Comparison of ENCODE assay signal across 8 cellular contexts in genomic region chr1:21782868-21783678, GRCh38. TPM values are rescaled to one million over a fixed set of nuclear protein-coding genes. Genes with fewer than 3 reads are reported as not detected.
DNase-seq lines count a peak whose midpoint lies in the region; ATAC-seq, FAIRE-seq and TF ChIP-seq lines count a peak whose summit lies in the region.

A gene with protein sequence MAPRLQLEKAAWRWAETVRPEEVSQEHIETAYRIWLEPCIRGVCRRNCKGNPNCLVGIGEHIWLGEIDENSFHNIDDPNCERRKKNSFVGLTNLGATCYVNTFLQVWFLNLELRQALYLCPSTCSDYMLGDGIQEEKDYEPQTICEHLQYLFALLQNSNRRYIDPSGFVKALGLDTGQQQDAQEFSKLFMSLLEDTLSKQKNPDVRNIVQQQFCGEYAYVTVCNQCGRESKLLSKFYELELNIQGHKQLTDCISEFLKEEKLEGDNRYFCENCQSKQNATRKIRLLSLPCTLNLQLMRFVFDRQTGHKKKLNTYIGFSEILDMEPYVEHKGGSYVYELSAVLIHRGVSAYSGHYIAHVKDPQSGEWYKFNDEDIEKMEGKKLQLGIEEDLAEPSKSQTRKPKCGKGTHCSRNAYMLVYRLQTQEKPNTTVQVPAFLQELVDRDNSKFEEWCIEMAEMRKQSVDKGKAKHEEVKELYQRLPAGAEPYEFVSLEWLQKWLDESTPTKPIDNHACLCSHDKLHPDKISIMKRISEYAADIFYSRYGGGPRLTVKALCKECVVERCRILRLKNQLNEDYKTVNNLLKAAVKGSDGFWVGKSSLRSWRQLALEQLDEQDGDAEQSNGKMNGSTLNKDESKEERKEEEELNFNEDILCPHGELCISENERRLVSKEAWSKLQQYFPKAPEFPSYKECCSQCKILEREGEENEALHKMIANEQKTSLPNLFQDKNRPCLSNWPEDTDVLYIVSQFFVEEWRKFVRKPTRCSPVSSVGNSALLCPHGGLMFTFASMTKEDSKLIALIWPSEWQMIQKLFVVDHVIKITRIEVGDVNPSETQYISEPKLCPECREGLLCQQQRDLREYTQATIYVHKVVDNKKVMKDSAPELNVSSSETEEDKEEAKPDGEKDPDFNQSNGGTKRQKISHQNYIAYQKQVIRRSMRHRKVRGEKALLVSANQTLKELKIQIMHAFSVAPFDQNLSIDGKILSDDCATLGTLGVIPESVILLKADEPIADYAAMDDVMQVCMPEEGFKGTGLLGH (minus strand): TSS chr1:21783149. CDS start chr1:21782957, 192 bp downstream.

- peaks cover 8% of the 10 kb centered on the region for H3K4me1 ChIP-seq in keratinocyte (ENCODE audit: control insufficient read depth, extremely low read depth, insufficient read depth, low read length)

- H3K9me3 ChIP-seq in keratinocyte (ENCODE audit: control insufficient read depth, low read depth, low read length), result no peaks in the 10 kb centered on the region

- peak; percentile 96 for DNase-seq in AG10803 (ENCODE audit: low read depth)
- peak; percentile 69 for DNase-seq in GM19238 (ENCODE audit: insufficient read length, low spot score)
- DNase-seq in NCI-H510A (lab: John Stamatoyannopoulos, UW), result peak; percentile 93
- peak; percentile 95 for DNase-seq in activated CD4-positive, alpha-beta T cell treated with anti-CD3 and anti-CD28 coated beads for 1 hour
- DNase-seq in cerebellar nuclear complex (lab: John Stamatoyannopoulos, UW), result peak; percentile 80 to 97
- peak; percentile 76 for DNase-seq in keratinocyte (ENCODE audit: low read depth, low spot score)
- peak; percentile 90 to 96 (median 95) for DNase-seq in stimulated activated CD4-positive, alpha-beta T cell treated with anti-CD3 and anti-CD28 coated beads, Interleukin-12 subunit alpha, Interleukin-12 subunit beta, amount 100 ng/mL, for 48 hours (ENCODE audit: low read depth in 2 of 3, low spot score in 1 of 3)

- peaks cover 47% of the 10 kb centered on the region for H3K79me2 ChIP-seq in keratinocyte (ENCODE audit: control insufficient read depth, insufficient read depth, low read length)

- dilution Hi-C loops in keratinocyte (cut with MboI; ENCODE audit: extremely low pct_ligation_motif_present, low sequenced_read_pairs), result no loop called here

- no peak for TF ChIP-seq CTCF in AG10803 (conservative IDR thresholded peaks at IDR 0.05; ENCODE audit: low read length)
- peak in 1 of 3 experiments; percentile 5 for TF ChIP-seq CTCF in keratinocyte (optimal IDR thresholded peaks at IDR 0.05 in 1 of 3, IDR thresholded peaks at IDR 0.05 in 1 of 3, conservative IDR thresholded peaks at IDR 0.05 in 1 of 3; ENCODE audit: extremely low read depth in 1 of 3, insufficient read depth in 2 of 3, low read length in 3 of 3)

- peak; percentile 67 for ATAC-seq in HG03439 (IDR thresholded peaks at IDR 0.05; ENCODE audit: unreplicated experiment)

- H3K27me3 ChIP-seq in keratinocyte (ENCODE audit: control insufficient read depth, extremely low read depth, insufficient read depth, low read length), result no peaks in the 10 kb centered on the region

- H2AFZ ChIP-seq in keratinocyte (ENCODE audit: control insufficient read depth, low read length), result peak within 1 kb of the TSS; percentile 94

- H3K27ac ChIP-seq in keratinocyte (ENCODE audit: control insufficient read depth, insufficient read depth, low read length), result peak within 1 kb of the TSS; percentile 100

- no peaks in the 10 kb centered on the region for H3K9me1 ChIP-seq in keratinocyte (ENCODE audit: control insufficient read depth, extremely low read depth, insufficient read depth, low read length)

- peak; percentile 49 for FAIRE-seq in keratinocyte (lab: Jason Lieb, UNC)

- peak within 1 kb of the TSS; percentile 100 for H3K4me2 ChIP-seq in keratinocyte (ENCODE audit: control insufficient read depth, extremely low read depth, insufficient read depth, low read depth, low read length)

- H3K9ac ChIP-seq in keratinocyte (ENCODE audit: control insufficient read depth, extremely low read depth, insufficient read depth, low read length), result peak within 1 kb of the TSS; percentile 100

- H3K4me3 ChIP-seq in AG10803 (ENCODE audit: low read length) (peak within 1 kb of the TSS; percentile 95), keratinocyte (ENCODE audit: control insufficient read depth in 2 of 3, extremely low read depth in 1 of 3, insufficient read depth in 2 of 3, low read depth in 1 of 3, low read length in 3 of 3) (peak within 1 kb of the TSS; percentile 93 to 100 (median 99))

- H4K20me1 ChIP-seq in keratinocyte (ENCODE audit: control insufficient read depth, extremely low read depth, insufficient read depth, low read length), result no peaks in the 10 kb centered on the region

- H3K36me3 ChIP-seq in keratinocyte (ENCODE audit: control insufficient read depth in 2 of 2, extremely low read depth in 1 of 2, insufficient read depth in 2 of 2, low read length in 2 of 2), result no peaks in the 10 kb centered on the region

RNA-seq across cellular contexts. Expression of the gene that starts here (rescaled TPM):
- 18.7 to 33.0 TPM (median 21.6 TPM) in 3 replicates for polyA plus RNA-seq in keratinocyte
- polyA plus RNA-seq in keratinocyte (2011; ENCODE audit: low read depth), result 74.6 TPM
- 15.2 and 25.4 TPM in 2 replicates for polyA plus RNA-seq in keratinocyte (2011; cell fraction: cytosol; rRNA removed)
- polyA plus RNA-seq in keratinocyte (2011; cell fraction: nucleus; rRNA removed), result 42.1 and 55.7 TPM in 2 replicates
- 19.4 and 27.4 TPM in 2 replicates for polyA plus RNA-seq in keratinocyte (2012; ENCODE audit: low replicate concordance)
- 8.3 to 51.5 TPM (median 20.0 TPM) in 3 replicates for polyA minus RNA-seq in keratinocyte
- 15.9 TPM for polyA minus RNA-seq in keratinocyte (2011; cell fraction: cytosol; rRNA and poly(A)+ RNA removed)
- 23.8 and 64.5 TPM in 2 replicates for polyA minus RNA-seq in keratinocyte (2011; cell fraction: nucleus; rRNA and poly(A)+ RNA removed)

Comparison
In these comparisons a context has a peak if more than half of its experiments do, and no peak if none do; other contexts are left out.
1. Peak in every context shown above with its lines: DNase-seq, ATAC-seq, H3K4me3 ChIP-seq and H3K27ac ChIP-seq.